In the genomic region with DNA sequence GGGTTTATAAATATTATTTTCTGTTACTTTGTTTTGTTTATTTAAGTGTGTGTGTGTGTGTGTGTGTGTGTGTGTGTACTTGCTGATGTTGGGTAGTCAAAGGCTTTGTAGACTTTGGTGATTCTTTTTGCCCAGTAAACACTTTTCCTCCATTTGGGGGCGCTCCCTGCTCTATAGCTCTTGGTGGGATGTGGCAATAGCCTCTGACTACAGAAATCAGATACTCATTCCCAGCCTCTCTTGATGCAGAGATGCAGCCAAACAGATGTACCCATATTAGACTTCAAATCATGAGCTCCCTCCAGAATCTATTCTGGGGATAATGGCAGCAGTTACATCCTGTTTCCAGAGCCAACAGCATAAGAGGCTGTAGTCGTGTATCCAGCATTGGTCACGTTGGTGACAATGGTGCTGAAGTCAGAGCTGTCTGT, we compare ENCODE assay signal across 10 cellular contexts. TPM values are rescaled to one million over a fixed set of nuclear protein-coding genes. Genes with fewer than 3 reads are reported as not detected.
DNase-seq lines count a peak whose midpoint lies in the region; ATAC-seq and TF ChIP-seq lines count a peak whose summit lies in the region.
"Had no signal": no experiment of that assay in that cellular context is flagged by ENCODE, and none has a peak within 500 bp of the region (broad histone marks: within the 10 kb centered on the region; RNA-seq: fewer than 3 reads in every experiment).

No MANE protein-coding gene starts in this region.

- no peak overlapping the region for H3K27ac Mint-ChIP-seq in chondrocyte (ENCODE audit: unreplicated experiment)
- H3K27ac Mint-ChIP-seq in T-helper 17 cell, result no peak overlapping the region

- H3K4me3 ChIP-seq in liver (ENCODE audit: low read depth in 1 of 3, low read length in 3 of 3), result no peak overlapping the region
- no peak overlapping the region for H3K4me3 ChIP-seq in stomach
- H3K4me3 ChIP-seq in sigmoid colon, result no peak overlapping the region

- H3K9me3 ChIP-seq in liver (ENCODE audit: control insufficient read depth in 4 of 4, low read length in 3 of 4) (peaks cover 0 to 3% (median 2%) of the 10 kb centered on the region in 4 donors), stomach (no peaks in the 10 kb centered on the region), sigmoid colon (peaks cover 0 to 5% (median 0%) of the 10 kb centered on the region in 4 donors), T-helper 17 cell (ENCODE audit: control insufficient read depth, low read length, poor library complexity, severe bottlenecking) (no peaks in the 10 kb centered on the region)

- H3K27me3 ChIP-seq in liver (ENCODE audit: control insufficient read depth in 4 of 4, insufficient read depth in 4 of 4, low read length in 3 of 4) (no peaks in the 10 kb centered on the region), stomach (no peaks in the 10 kb centered on the region), sigmoid colon (no peaks in the 10 kb centered on the region)

- intact Hi-C loops in stomach (cut with DNase I; ENCODE audit: low total_unique reads) (no loop called here), sigmoid colon (cut with DNase I) (no loop called here)

- TF ChIP-seq EP300 in stomach (IDR thresholded peaks at IDR 0.05) (no peak), sigmoid colon (IDR thresholded peaks at IDR 0.05) (no peak)

- DNase-seq in Daoy (ENCODE audit: low read depth) (peak; percentile 30), NCI-H1092 treated with DMSO at 0.1 percent for 48 hours (lab: John Stamatoyannopoulos, UW) (peak; percentile 45), chondrocyte (ENCODE audit: low spot score) (no peak), stomach (no peak), sigmoid colon (no peak), T-helper 17 cell (no peak)
- DNase-seq: activated CD4-positive, alpha-beta T cell treated with anti-CD3 and anti-CD28 coated beads for 48 hours; cortex of kidney had no signal

- TF ChIP-seq CTCF in chondrocyte (IDR thresholded peaks at IDR 0.05) (peak; percentile 53), liver (IDR thresholded peaks at IDR 0.05; ENCODE audit: low read depth, low read length, missing input control) (peak; percentile 20), stomach (IDR thresholded peaks at IDR 0.05) (no peak), sigmoid colon (IDR thresholded peaks at IDR 0.05) (no peak)

- H3K4me1 Mint-ChIP-seq in chondrocyte (ENCODE audit: low read depth), result no peaks in the 10 kb centered on the region
- peaks cover 6% of the 10 kb centered on the region for H3K4me1 Mint-ChIP-seq in T-helper 17 cell

- peak; percentile 50 to 76 for TF ChIP-seq RAD21 in liver (IDR thresholded peaks at IDR 0.05)

- H3K9ac ChIP-seq in liver (ENCODE audit: low read depth in 1 of 2, low read length in 2 of 2), result no peak overlapping the region

- no peaks in the 10 kb centered on the region for H3K9me3 Mint-ChIP-seq in chondrocyte (ENCODE audit: low read depth)

- H3K4me3 Mint-ChIP-seq in chondrocyte (ENCODE audit: unreplicated experiment) (no peak overlapping the region), T-helper 17 cell (no peak overlapping the region)

- 55% methylated on average over 3 of the region's 3 CpGs for WGBS in liver
- 32 to 54% (median 42%) methylated on average over 1 to 3 of the region's 3 CpGs for WGBS in stomach, 5 donors
- WGBS in sigmoid colon, 2 donors, result 55 to 63% methylated on average over 3 of the region's 3 CpGs

- ATAC-seq in GM18858 (IDR thresholded peaks at IDR 0.05; ENCODE audit: unreplicated experiment), result no peak
- no peak for ATAC-seq in T-helper 17 cell

- H3K27me3 Mint-ChIP-seq in chondrocyte (ENCODE audit: low read depth), result peaks cover 7% of the 10 kb centered on the region
- H3K27me3 Mint-ChIP-seq in T-helper 17 cell, result no peaks in the 10 kb centered on the region

- H3K36me3 ChIP-seq in liver (ENCODE audit: control insufficient read depth in 4 of 4, insufficient read depth in 3 of 4, low read depth in 1 of 4, low read length in 3 of 4) (no peaks in the 10 kb centered on the region), stomach (no peaks in the 10 kb centered on the region), sigmoid colon (no peaks in the 10 kb centered on the region)

- H3K27ac ChIP-seq in liver (ENCODE audit: low read depth in 1 of 2, low read length in 2 of 2), result no peak overlapping the region
- no peak overlapping the region for H3K27ac ChIP-seq in stomach
- H3K27ac ChIP-seq in sigmoid colon, result no peak overlapping the region

- TF ChIP-seq POLR2A in stomach (IDR thresholded peaks at IDR 0.05), result no peak
- no peak for TF ChIP-seq POLR2A in sigmoid colon (IDR thresholded peaks at IDR 0.05)

- no peaks in the 10 kb centered on the region for H3K36me3 Mint-ChIP-seq in chondrocyte (ENCODE audit: low read depth)
- H3K36me3 Mint-ChIP-seq in T-helper 17 cell (ENCODE audit: low read depth), result peaks cover 5% of the 10 kb centered on the region

- H3K4me1 ChIP-seq in liver (ENCODE audit: control insufficient read depth in 4 of 4, insufficient read depth in 4 of 4, low read length in 3 of 4) (no peaks in the 10 kb centered on the region), stomach (no peaks in the 10 kb centered on the region), sigmoid colon (no peaks in the 10 kb centered on the region)

TF ChIP-seq in liver, 16 proteins besides CTCF, POLR2A, EP300 and RAD21:
- TF ChIP-seq, protein P1, sequence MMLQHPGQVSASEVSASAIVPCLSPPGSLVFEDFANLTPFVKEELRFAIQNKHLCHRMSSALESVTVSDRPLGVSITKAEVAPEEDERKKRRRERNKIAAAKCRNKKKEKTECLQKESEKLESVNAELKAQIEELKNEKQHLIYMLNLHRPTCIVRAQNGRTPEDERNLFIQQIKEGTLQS (IDR thresholded peaks at IDR 0.05), result no peak
- TF ChIP-seq ZBTB33 (IDR thresholded peaks at IDR 0.05), result no peak
- TF ChIP-seq JUND (IDR thresholded peaks at IDR 0.05), result no peak
- no peak for TF ChIP-seq TAF1 (conservative IDR thresholded peaks at IDR 0.05)
- TF ChIP-seq MAX (IDR thresholded peaks at IDR 0.05), result no peak
- no peak for TF ChIP-seq EGR1 (IDR thresholded peaks at IDR 0.05; ENCODE audit: low read depth in 2 of 2)
- no peak for TF ChIP-seq NR2F2 (IDR thresholded peaks at IDR 0.05)
- no peak for TF ChIP-seq FOXA2 (IDR thresholded peaks at IDR 0.05)
- no peak for TF ChIP-seq SP1 (IDR thresholded peaks at IDR 0.05)
- no peak for TF ChIP-seq YY1 (IDR thresholded peaks at IDR 0.05)
- TF ChIP-seq GABPA (IDR thresholded peaks at IDR 0.05 in 1 of 2, conservative IDR thresholded peaks at IDR 0.05 in 1 of 2), result no peak
- TF ChIP-seq, protein P2, sequence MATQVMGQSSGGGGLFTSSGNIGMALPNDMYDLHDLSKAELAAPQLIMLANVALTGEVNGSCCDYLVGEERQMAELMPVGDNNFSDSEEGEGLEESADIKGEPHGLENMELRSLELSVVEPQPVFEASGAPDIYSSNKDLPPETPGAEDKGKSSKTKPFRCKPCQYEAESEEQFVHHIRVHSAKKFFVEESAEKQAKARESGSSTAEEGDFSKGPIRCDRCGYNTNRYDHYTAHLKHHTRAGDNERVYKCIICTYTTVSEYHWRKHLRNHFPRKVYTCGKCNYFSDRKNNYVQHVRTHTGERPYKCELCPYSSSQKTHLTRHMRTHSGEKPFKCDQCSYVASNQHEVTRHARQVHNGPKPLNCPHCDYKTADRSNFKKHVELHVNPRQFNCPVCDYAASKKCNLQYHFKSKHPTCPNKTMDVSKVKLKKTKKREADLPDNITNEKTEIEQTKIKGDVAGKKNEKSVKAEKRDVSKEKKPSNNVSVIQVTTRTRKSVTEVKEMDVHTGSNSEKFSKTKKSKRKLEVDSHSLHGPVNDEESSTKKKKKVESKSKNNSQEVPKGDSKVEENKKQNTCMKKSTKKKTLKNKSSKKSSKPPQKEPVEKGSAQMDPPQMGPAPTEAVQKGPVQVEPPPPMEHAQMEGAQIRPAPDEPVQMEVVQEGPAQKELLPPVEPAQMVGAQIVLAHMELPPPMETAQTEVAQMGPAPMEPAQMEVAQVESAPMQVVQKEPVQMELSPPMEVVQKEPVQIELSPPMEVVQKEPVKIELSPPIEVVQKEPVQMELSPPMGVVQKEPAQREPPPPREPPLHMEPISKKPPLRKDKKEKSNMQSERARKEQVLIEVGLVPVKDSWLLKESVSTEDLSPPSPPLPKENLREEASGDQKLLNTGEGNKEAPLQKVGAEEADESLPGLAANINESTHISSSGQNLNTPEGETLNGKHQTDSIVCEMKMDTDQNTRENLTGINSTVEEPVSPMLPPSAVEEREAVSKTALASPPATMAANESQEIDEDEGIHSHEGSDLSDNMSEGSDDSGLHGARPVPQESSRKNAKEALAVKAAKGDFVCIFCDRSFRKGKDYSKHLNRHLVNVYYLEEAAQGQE (IDR thresholded peaks at IDR 0.05), result no peak

RNA-seq across cellular contexts. Expression of gene APOL5, which starts 33.4 kb away (rescaled TPM):
- 0.69 TPM in 1 of 2 replicates, not detected in the other for total RNA-seq in Daoy (2014; rRNA removed; shearing (Covaris generic))
- total RNA-seq in chondrocyte (not detected in 3 replicates), liver (not detected), stomach (not detected), sigmoid colon (not detected), T-helper 17 cell (not detected)
- polyA plus RNA-seq in liver (under 1 TPM in 1 of 2 donors, not detected in 1; 0.43 TPM), stomach (not detected), sigmoid colon (not detected)

RNA-seq across cellular contexts. Expression of gene APOL6, which starts 36.0 kb away (rescaled TPM):
- total RNA-seq in Daoy (2014; rRNA removed; shearing (Covaris generic)), result 23.4 and 23.7 TPM in 2 replicates
- total RNA-seq in chondrocyte (2.1 to 4.6 TPM (median 4.6 TPM) in 3 replicates), liver (10 to 100 TPM; 13.7 to 80.1 TPM), stomach (10 to 100 TPM in 4 of 5 donors, 1 to 10 TPM in 1; 4.5 to 21.5 (median 10.5) TPM), sigmoid colon (10 to 100 TPM; 15.8 to 28.2 (median 17.0) TPM), T-helper 17 cell (10 to 100 TPM; 42.7 to 44.8 TPM)
- polyA plus RNA-seq in liver (10 to 100 TPM; 10.3 to 20.8 TPM), stomach (1 to 10 TPM; 3.9 to 7.0 (median 4.9) TPM), sigmoid colon (10 to 100 TPM in 1 of 3 donors, 1 to 10 TPM in 2; 4.2 to 24.3 (median 7.9) TPM)

Comparison
In these comparisons a context has a peak if more than half of its experiments do, and no peak if none do; other contexts are left out.
1. DNase-seq: peak in Daoy (single experiment) and NCI-H1092 treated with DMSO at 0.1 percent for 48 hours (single experiment); none in chondrocyte (single experiment), stomach (single experiment), sigmoid colon (single experiment) and T-helper 17 cell (0 of 3).
2. CTCF ChIP-seq: peak in chondrocyte (single experiment) and liver (single experiment); none in stomach (0 of 7) and sigmoid colon (0 of 4).